Comparison of ENCODE assay signal across 1 cellular context in genomic region chr1:19338323-19338762, GRCh38.
TF ChIP-seq lines count a peak whose summit lies in the region.

No MANE protein-coding gene starts in this region.

TF ChIP-seq in H1, 55 proteins besides CTCF, POLR2A, EP300 and RAD21:
- TF ChIP-seq PHF8 (conservative IDR thresholded peaks at IDR 0.05; ENCODE audit: low read depth, low read length) = no peak
- no peak for TF ChIP-seq HDAC6 (IDR thresholded peaks at IDR 0.05; ENCODE audit: low read depth, low read length)
- no peak for TF ChIP-seq SUZ12 (IDR thresholded peaks at IDR 0.05; ENCODE audit: low read length)
- TF ChIP-seq, protein P1, sequence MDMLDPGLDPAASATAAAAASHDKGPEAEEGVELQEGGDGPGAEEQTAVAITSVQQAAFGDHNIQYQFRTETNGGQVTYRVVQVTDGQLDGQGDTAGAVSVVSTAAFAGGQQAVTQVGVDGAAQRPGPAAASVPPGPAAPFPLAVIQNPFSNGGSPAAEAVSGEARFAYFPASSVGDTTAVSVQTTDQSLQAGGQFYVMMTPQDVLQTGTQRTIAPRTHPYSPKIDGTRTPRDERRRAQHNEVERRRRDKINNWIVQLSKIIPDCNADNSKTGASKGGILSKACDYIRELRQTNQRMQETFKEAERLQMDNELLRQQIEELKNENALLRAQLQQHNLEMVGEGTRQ (IDR thresholded peaks at IDR 0.05; ENCODE audit: low read length) = no peak
- TF ChIP-seq SRF (IDR thresholded peaks at IDR 0.05; ENCODE audit: low read depth, low read length) = no peak
- no peak for TF ChIP-seq FOSL1 (IDR thresholded peaks at IDR 0.05; ENCODE audit: insufficient read depth, low read depth, low read length)
- no peak for TF ChIP-seq EGR1 (IDR thresholded peaks at IDR 0.05; ENCODE audit: borderline replicate concordance, low read depth, low read length)
- TF ChIP-seq TAF7 (optimal IDR thresholded peaks at IDR 0.05; ENCODE audit: borderline replicate concordance, low read depth, low read length) = peak; percentile 20
- TF ChIP-seq SP2 (IDR thresholded peaks at IDR 0.05; ENCODE audit: low read length) = no peak
- no peak for TF ChIP-seq ATF3 (IDR thresholded peaks at IDR 0.05; ENCODE audit: insufficient read depth, low read depth, low read length)
- TF ChIP-seq POLR2AphosphoS5 (IDR thresholded peaks at IDR 0.05; ENCODE audit: low read depth, low read length) = peak; percentile 56; the same call in 1 of the 2 replicates
- TF ChIP-seq BACH1 (IDR thresholded peaks at IDR 0.05; ENCODE audit: low read length) = no peak
- TF ChIP-seq HDAC2 (IDR thresholded peaks at IDR 0.05; ENCODE audit: borderline replicate concordance in 1 of 2, low read depth in 2 of 2, low read length in 2 of 2) = no peak
- TF ChIP-seq CTBP2 (IDR thresholded peaks at IDR 0.05; ENCODE audit: borderline replicate concordance, insufficient read depth, insufficient read length, low read length) = no peak
- no peak for TF ChIP-seq CBX5 (IDR thresholded peaks at IDR 0.05; ENCODE audit: low read depth, low read length)
- TF ChIP-seq SP4 (IDR thresholded peaks at IDR 0.05; ENCODE audit: low read length) = no peak
- TF ChIP-seq MAFK (IDR thresholded peaks at IDR 0.05; ENCODE audit: low read depth, low read length) = no peak
- TF ChIP-seq, protein P2, sequence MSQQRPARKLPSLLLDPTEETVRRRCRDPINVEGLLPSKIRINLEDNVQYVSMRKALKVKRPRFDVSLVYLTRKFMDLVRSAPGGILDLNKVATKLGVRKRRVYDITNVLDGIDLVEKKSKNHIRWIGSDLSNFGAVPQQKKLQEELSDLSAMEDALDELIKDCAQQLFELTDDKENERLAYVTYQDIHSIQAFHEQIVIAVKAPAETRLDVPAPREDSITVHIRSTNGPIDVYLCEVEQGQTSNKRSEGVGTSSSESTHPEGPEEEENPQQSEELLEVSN (IDR thresholded peaks at IDR 0.05) = peak; percentile 53
- TF ChIP-seq KDM1A (IDR thresholded peaks at IDR 0.05; ENCODE audit: borderline replicate concordance, low read length) = no peak
- no peak for TF ChIP-seq JUN (IDR thresholded peaks at IDR 0.05; ENCODE audit: low read depth, low read length)
- peak; percentile 57 for TF ChIP-seq TBP (IDR thresholded peaks at IDR 0.05; ENCODE audit: low read depth, low read length)
- TF ChIP-seq RBBP5 (IDR thresholded peaks at IDR 0.05; ENCODE audit: borderline replicate concordance, low read depth, low read length) = 0 out of 2 replicates have a peak, but pooled peaks have one; percentile 34
- peak; percentile 3; the same call in 1 of the 2 replicates for TF ChIP-seq JUND (IDR thresholded peaks at IDR 0.05; ENCODE audit: low read length)
- TF ChIP-seq SIN3A (conservative IDR thresholded peaks at IDR 0.05 in 1 of 2, IDR thresholded peaks at IDR 0.05 in 1 of 2; ENCODE audit: low read depth in 1 of 2, low read length in 2 of 2) = 0 out of 4 replicates have a peak, but pooled peaks of 1 of the 2 experiments have one; percentile 62
- TF ChIP-seq RNF2 (IDR thresholded peaks at IDR 0.05; ENCODE audit: borderline replicate concordance, low read depth, low read length, missing control alignments, poor library complexity, severe bottlenecking) = no peak
- TF ChIP-seq CHD2 (IDR thresholded peaks at IDR 0.05; ENCODE audit: low read length) = no peak
- no peak for TF ChIP-seq POU5F1 (IDR thresholded peaks at IDR 0.05; ENCODE audit: low read depth, low read length)
- TF ChIP-seq KDM5A (IDR thresholded peaks at IDR 0.05; ENCODE audit: low read length) = no peak
- no peak for TF ChIP-seq KDM4A (IDR thresholded peaks at IDR 0.05; ENCODE audit: low read depth, low read length, severe bottlenecking)
- no peak; the same call in 1 of the 2 replicates for TF ChIP-seq GTF2F1 (IDR thresholded peaks at IDR 0.05; ENCODE audit: borderline replicate concordance, low read depth, low read length)
- TF ChIP-seq TEAD4 (IDR thresholded peaks at IDR 0.05; ENCODE audit: low read depth, low read length) = peak; percentile 75
- peak; percentile 76 for TF ChIP-seq ASH2L (IDR thresholded peaks at IDR 0.05; ENCODE audit: low read length)
- TF ChIP-seq ZNF274 (IDR thresholded peaks at IDR 0.05; ENCODE audit: borderline replicate concordance, extremely low read depth, low read length) = no peak
- no peak for TF ChIP-seq SAP30 (IDR thresholded peaks at IDR 0.05; ENCODE audit: insufficient read depth, insufficient replicate concordance, low read length)
- TF ChIP-seq, protein P3, sequence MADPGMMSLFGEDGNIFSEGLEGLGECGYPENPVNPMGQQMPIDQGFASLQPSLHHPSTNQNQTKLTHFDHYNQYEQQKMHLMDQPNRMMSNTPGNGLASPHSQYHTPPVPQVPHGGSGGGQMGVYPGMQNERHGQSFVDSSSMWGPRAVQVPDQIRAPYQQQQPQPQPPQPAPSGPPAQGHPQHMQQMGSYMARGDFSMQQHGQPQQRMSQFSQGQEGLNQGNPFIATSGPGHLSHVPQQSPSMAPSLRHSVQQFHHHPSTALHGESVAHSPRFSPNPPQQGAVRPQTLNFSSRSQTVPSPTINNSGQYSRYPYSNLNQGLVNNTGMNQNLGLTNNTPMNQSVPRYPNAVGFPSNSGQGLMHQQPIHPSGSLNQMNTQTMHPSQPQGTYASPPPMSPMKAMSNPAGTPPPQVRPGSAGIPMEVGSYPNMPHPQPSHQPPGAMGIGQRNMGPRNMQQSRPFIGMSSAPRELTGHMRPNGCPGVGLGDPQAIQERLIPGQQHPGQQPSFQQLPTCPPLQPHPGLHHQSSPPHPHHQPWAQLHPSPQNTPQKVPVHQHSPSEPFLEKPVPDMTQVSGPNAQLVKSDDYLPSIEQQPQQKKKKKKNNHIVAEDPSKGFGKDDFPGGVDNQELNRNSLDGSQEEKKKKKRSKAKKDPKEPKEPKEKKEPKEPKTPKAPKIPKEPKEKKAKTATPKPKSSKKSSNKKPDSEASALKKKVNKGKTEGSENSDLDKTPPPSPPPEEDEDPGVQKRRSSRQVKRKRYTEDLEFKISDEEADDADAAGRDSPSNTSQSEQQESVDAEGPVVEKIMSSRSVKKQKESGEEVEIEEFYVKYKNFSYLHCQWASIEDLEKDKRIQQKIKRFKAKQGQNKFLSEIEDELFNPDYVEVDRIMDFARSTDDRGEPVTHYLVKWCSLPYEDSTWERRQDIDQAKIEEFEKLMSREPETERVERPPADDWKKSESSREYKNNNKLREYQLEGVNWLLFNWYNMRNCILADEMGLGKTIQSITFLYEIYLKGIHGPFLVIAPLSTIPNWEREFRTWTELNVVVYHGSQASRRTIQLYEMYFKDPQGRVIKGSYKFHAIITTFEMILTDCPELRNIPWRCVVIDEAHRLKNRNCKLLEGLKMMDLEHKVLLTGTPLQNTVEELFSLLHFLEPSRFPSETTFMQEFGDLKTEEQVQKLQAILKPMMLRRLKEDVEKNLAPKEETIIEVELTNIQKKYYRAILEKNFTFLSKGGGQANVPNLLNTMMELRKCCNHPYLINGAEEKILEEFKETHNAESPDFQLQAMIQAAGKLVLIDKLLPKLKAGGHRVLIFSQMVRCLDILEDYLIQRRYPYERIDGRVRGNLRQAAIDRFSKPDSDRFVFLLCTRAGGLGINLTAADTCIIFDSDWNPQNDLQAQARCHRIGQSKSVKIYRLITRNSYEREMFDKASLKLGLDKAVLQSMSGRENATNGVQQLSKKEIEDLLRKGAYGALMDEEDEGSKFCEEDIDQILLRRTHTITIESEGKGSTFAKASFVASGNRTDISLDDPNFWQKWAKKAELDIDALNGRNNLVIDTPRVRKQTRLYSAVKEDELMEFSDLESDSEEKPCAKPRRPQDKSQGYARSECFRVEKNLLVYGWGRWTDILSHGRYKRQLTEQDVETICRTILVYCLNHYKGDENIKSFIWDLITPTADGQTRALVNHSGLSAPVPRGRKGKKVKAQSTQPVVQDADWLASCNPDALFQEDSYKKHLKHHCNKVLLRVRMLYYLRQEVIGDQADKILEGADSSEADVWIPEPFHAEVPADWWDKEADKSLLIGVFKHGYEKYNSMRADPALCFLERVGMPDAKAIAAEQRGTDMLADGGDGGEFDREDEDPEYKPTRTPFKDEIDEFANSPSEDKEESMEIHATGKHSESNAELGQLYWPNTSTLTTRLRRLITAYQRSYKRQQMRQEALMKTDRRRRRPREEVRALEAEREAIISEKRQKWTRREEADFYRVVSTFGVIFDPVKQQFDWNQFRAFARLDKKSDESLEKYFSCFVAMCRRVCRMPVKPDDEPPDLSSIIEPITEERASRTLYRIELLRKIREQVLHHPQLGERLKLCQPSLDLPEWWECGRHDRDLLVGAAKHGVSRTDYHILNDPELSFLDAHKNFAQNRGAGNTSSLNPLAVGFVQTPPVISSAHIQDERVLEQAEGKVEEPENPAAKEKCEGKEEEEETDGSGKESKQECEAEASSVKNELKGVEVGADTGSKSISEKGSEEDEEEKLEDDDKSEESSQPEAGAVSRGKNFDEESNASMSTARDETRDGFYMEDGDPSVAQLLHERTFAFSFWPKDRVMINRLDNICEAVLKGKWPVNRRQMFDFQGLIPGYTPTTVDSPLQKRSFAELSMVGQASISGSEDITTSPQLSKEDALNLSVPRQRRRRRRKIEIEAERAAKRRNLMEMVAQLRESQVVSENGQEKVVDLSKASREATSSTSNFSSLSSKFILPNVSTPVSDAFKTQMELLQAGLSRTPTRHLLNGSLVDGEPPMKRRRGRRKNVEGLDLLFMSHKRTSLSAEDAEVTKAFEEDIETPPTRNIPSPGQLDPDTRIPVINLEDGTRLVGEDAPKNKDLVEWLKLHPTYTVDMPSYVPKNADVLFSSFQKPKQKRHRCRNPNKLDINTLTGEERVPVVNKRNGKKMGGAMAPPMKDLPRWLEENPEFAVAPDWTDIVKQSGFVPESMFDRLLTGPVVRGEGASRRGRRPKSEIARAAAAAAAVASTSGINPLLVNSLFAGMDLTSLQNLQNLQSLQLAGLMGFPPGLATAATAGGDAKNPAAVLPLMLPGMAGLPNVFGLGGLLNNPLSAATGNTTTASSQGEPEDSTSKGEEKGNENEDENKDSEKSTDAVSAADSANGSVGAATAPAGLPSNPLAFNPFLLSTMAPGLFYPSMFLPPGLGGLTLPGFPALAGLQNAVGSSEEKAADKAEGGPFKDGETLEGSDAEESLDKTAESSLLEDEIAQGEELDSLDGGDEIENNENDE (IDR thresholded peaks at IDR 0.05; ENCODE audit: insufficient replicate concordance, low read length) = no peak
- TF ChIP-seq ATF2 (IDR thresholded peaks at IDR 0.05; ENCODE audit: low read length) = no peak
- no peak for TF ChIP-seq CHD1 (IDR thresholded peaks at IDR 0.05; ENCODE audit: low read depth, low read length)
- TF ChIP-seq SIRT6 (IDR thresholded peaks at IDR 0.05; ENCODE audit: low read length) = no peak
- TF ChIP-seq CREB1 (IDR thresholded peaks at IDR 0.05) = 0 out of 2 replicates have a peak, but pooled peaks have one; percentile 46
- TF ChIP-seq GABPA (IDR thresholded peaks at IDR 0.05; ENCODE audit: borderline replicate concordance, insufficient read depth, low read length) = no peak
- no peak for TF ChIP-seq CEBPB (IDR thresholded peaks at IDR 0.05; ENCODE audit: low read depth, low read length)
- no peak for TF ChIP-seq NANOG (IDR thresholded peaks at IDR 0.05; ENCODE audit: insufficient read depth, low read depth, low read length, poor library complexity, severe bottlenecking)
- TF ChIP-seq TAF1 (IDR thresholded peaks at IDR 0.05; ENCODE audit: low read depth, low read length) = peak; percentile 50; the same call in 1 of the 2 replicates
- TF ChIP-seq SP1 (IDR thresholded peaks at IDR 0.05; ENCODE audit: low read depth, low read length) = peak; percentile 20; the same call in 1 of the 2 replicates
- no peak for TF ChIP-seq CBX8 (IDR thresholded peaks at IDR 0.05; ENCODE audit: borderline replicate concordance, low read depth, low read length)
- no peak for TF ChIP-seq BCL11A (IDR thresholded peaks at IDR 0.05; ENCODE audit: low read depth in 2 of 2, low read length in 2 of 2)
- TF ChIP-seq SIX5 (IDR thresholded peaks at IDR 0.05; ENCODE audit: low read depth, low read length) = no peak
- TF ChIP-seq YY1 (IDR thresholded peaks at IDR 0.05; ENCODE audit: low read depth, low read length) = no peak
- no peak for TF ChIP-seq TCF12 (IDR thresholded peaks at IDR 0.05; ENCODE audit: low read depth, low read length)
- TF ChIP-seq RXRA (IDR thresholded peaks at IDR 0.05; ENCODE audit: insufficient read depth, low read depth, low read length) = no peak
- TF ChIP-seq MAX (IDR thresholded peaks at IDR 0.05) = peak; percentile 73; the same call in 1 of the 2 replicates
- no peak for TF ChIP-seq BRCA1 (IDR thresholded peaks at IDR 0.05; ENCODE audit: low read depth, low read length)
- TF ChIP-seq RFX5 (IDR thresholded peaks at IDR 0.05; ENCODE audit: borderline replicate concordance, low read depth, low read length) = no peak
- TF ChIP-seq EZH2 (IDR thresholded peaks at IDR 0.05; ENCODE audit: low read depth, low read length, severe bottlenecking) = no peak
- no peak for TF ChIP-seq NRF1 (IDR thresholded peaks at IDR 0.05; ENCODE audit: low read depth, low read length)
